Comparison of ENCODE assay signal across 8 cellular contexts in the genomic region with DNA sequence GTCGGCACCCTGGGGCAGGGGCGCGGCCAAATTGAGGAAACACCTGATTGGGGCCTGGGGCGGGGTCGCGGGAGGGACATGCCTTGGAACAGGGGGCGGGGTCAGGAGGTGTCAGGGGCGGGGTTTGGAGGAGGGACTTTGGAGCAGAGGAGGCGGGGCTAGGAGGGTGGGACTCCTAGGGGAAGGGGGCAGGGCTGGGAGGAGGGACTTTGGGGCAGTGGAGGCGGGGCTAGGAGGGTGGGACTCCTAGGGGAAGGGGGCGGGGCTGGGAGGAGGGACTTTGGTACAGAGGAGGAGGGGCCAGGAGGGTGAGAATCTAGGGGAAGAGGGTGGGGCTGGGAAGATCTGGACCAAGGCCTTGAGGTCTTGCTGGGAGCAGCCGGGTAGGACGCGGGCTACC. TPM values are rescaled to one million over a fixed set of nuclear protein-coding genes. Genes with fewer than 3 reads are reported as not detected.
A peak's percentile ranks its signal among the peaks of the same experiment; 100 is the strongest.
DNase-seq lines count a peak whose midpoint lies in the region; ATAC-seq and TF ChIP-seq lines count a peak whose summit lies in the region.

No MANE protein-coding gene starts in this region.

- H3K4me2 ChIP-seq in mesenchymal stem cell (ENCODE audit: low read length, poor library complexity, severe bottlenecking) (no peak overlapping the region), smooth muscle cell (no peak overlapping the region)

- TF ChIP-seq CTCF in coronary artery (IDR thresholded peaks at IDR 0.05) (no peak), vagina (IDR thresholded peaks at IDR 0.05) (no peak), smooth muscle cell (IDR thresholded peaks at IDR 0.05; ENCODE audit: borderline replicate concordance, insufficient read depth, poor library complexity, severe bottlenecking) (no peak)

- no peak overlapping the region for H2BK15ac ChIP-seq in mesenchymal stem cell (ENCODE audit: low read depth, poor library complexity, severe bottlenecking)

- no peak overlapping the region for H4K91ac ChIP-seq in mesenchymal stem cell (ENCODE audit: low read length)

- 83% methylated on average over 13 of the region's 14 CpGs for WGBS in mesenchymal stem cell
- WGBS in smooth muscle cell (ENCODE audit: low lambda C conversion rate) = 40% methylated on average over 9 of the region's 14 CpGs

- no peaks in the 10 kb centered on the region for H4K20me1 ChIP-seq in smooth muscle cell (ENCODE audit: low read depth)

- H3K23ac ChIP-seq in mesenchymal stem cell (ENCODE audit: low read length in 2 of 2) = no peak overlapping the region

- H3K79me1 ChIP-seq in mesenchymal stem cell (replicated peaks; ENCODE audit: low read length, poor library complexity, severe bottlenecking) = no peaks in the 10 kb centered on the region

- H3K27ac ChIP-seq in coronary artery (no peak overlapping the region), mesenchymal stem cell (ENCODE audit: low read length, poor library complexity, severe bottlenecking) (no peak overlapping the region), vagina (no peak overlapping the region), smooth muscle cell (ENCODE audit: low read depth) (no peak overlapping the region)

- H2AFZ ChIP-seq in mesenchymal stem cell (ENCODE audit: low read depth, low read length) (no peak overlapping the region), smooth muscle cell (ENCODE audit: low read depth) (no peak overlapping the region)

- H3K27ac Mint-ChIP-seq in stimulated activated naive B cell treated with anti-CD40 and anti-IgM and Interleukin-4, amounts not matched to agents 10 μg/mL and 1 μg/mL and 100 μg/mL, for 72 hours = peak overlapping the region; percentile 20

- H3K18ac ChIP-seq in mesenchymal stem cell (ENCODE audit: low read depth in 1 of 2, low read length in 2 of 2) = no peak overlapping the region

- H3K36me3 Mint-ChIP-seq in stimulated activated naive B cell treated with anti-CD40 and anti-IgM and Interleukin-4, amounts not matched to agents 10 μg/mL and 1 μg/mL and 100 μg/mL, for 72 hours = peaks cover 0 to 2% of the 10 kb centered on the region in 2 donors

- no peaks in the 10 kb centered on the region for H3K9me3 ChIP-seq in mesenchymal stem cell (ENCODE audit: control insufficient read depth, low read length)
- no peaks in the 10 kb centered on the region for H3K9me3 ChIP-seq in vagina
- H3K9me3 ChIP-seq in smooth muscle cell (replicated peaks; ENCODE audit: low read depth) = no peaks in the 10 kb centered on the region

- no peaks in the 10 kb centered on the region for H3F3A ChIP-seq in smooth muscle cell (ENCODE audit: low read depth)

- H3K79me2 ChIP-seq in smooth muscle cell (ENCODE audit: low read depth) = no peaks in the 10 kb centered on the region

- H2BK5ac ChIP-seq in mesenchymal stem cell (ENCODE audit: low read depth, low read length, poor library complexity, severe bottlenecking) = no peak overlapping the region

- no peak for TF ChIP-seq POLR2A in vagina (IDR thresholded peaks at IDR 0.05)

- peak; percentile 40 to 60 for ATAC-seq in stimulated activated naive B cell treated with anti-CD40 and anti-IgM and Interleukin-4, amounts not matched to agents 10 μg/mL and 1 μg/mL and 100 μg/mL, for 72 hours (replicated peaks)

- H2AK5ac ChIP-seq in mesenchymal stem cell (ENCODE audit: low read length, severe bottlenecking) = no peak overlapping the region

- peaks cover 18 to 35% of the 10 kb centered on the region in 2 donors for H3K4me1 Mint-ChIP-seq in stimulated activated naive B cell treated with anti-CD40 and anti-IgM and Interleukin-4, amounts not matched to agents 10 μg/mL and 1 μg/mL and 100 μg/mL, for 72 hours

- H3K4me3 ChIP-seq in coronary artery (peak overlapping the region; percentile 47), mesenchymal stem cell (ENCODE audit: insufficient read depth in 1 of 2, low read depth in 1 of 2, low read length in 2 of 2) (no peak overlapping the region), vagina (peak overlapping the region in 1 of 2 donors; percentile 10), smooth muscle cell (no peak overlapping the region)

- H3K4me1 ChIP-seq in mesenchymal stem cell (ENCODE audit: control insufficient read depth, insufficient read depth, low read depth, low read length) = peaks cover 11% of the 10 kb centered on the region
- H3K4me1 ChIP-seq in vagina = peaks cover 13% of the 10 kb centered on the region
- peaks cover 8% of the 10 kb centered on the region for H3K4me1 ChIP-seq in smooth muscle cell (ENCODE audit: low read depth)

- DNase-seq in CD1c-positive myeloid dendritic cell (ENCODE audit: extremely low spot score) = peak; percentile 83
- peak; percentile 45 for DNase-seq in Kasumi-1 (lab: John Stamatoyannopoulos, UW)
- DNase-seq in activated CD4-positive, alpha-beta T cell treated with anti-CD3 and anti-CD28 coated beads for 1 hour = peak; percentile 45
- DNase-seq in coronary artery (ENCODE audit: low spot score) = no peak
- DNase-seq in mesenchymal stem cell = peak; percentile 54
- no peak for DNase-seq in stimulated activated naive B cell treated with anti-CD40 and anti-IgM and Interleukin-4, amounts not matched to agents 10 μg/mL and 1 μg/mL and 100 μg/mL, for 72 hours
- DNase-seq in vagina (ENCODE audit: extremely low spot score in 2 of 2) = no peak
- DNase-seq in smooth muscle cell (lab: John Stamatoyannopoulos, UW; ENCODE audit: unreplicated experiment) = no peak

- no peak overlapping the region for H4K8ac ChIP-seq in mesenchymal stem cell (ENCODE audit: low read length)

- no peaks in the 10 kb centered on the region for H3K27me3 ChIP-seq in mesenchymal stem cell (ENCODE audit: control insufficient read depth in 1 of 2, insufficient read depth in 1 of 2, low read length in 2 of 2)
- no peaks in the 10 kb centered on the region for H3K27me3 ChIP-seq in vagina
- H3K27me3 ChIP-seq in smooth muscle cell (ENCODE audit: low read depth) = no peaks in the 10 kb centered on the region

- peaks cover 0 to 1% of the 10 kb centered on the region in 2 donors for H3K9me3 Mint-ChIP-seq in stimulated activated naive B cell treated with anti-CD40 and anti-IgM and Interleukin-4, amounts not matched to agents 10 μg/mL and 1 μg/mL and 100 μg/mL, for 72 hours

- H3K4me3 Mint-ChIP-seq in stimulated activated naive B cell treated with anti-CD40 and anti-IgM and Interleukin-4, amounts not matched to agents 10 μg/mL and 1 μg/mL and 100 μg/mL, for 72 hours = peak overlapping the region in 1 of 2 donors; percentile 28

- no peak overlapping the region for H2BK12ac ChIP-seq in mesenchymal stem cell (ENCODE audit: low read length in 2 of 2)

- intact Hi-C loops in vagina (cut with DNase I) = no loop called here

- H3K14ac ChIP-seq in mesenchymal stem cell (ENCODE audit: low read length in 2 of 2) = no peak overlapping the region

- H3K27me3 Mint-ChIP-seq in stimulated activated naive B cell treated with anti-CD40 and anti-IgM and Interleukin-4, amounts not matched to agents 10 μg/mL and 1 μg/mL and 100 μg/mL, for 72 hours = peaks cover 54 to 70% of the 10 kb centered on the region in 2 donors

- peaks cover 0 to 5% of the 10 kb centered on the region in 2 experiments for H3K36me3 ChIP-seq in mesenchymal stem cell (ENCODE audit: control insufficient read depth in 1 of 2, insufficient read depth in 2 of 2, low read depth in 1 of 2, low read length in 2 of 2)
- H3K36me3 ChIP-seq in vagina = no peaks in the 10 kb centered on the region
- H3K36me3 ChIP-seq in smooth muscle cell (ENCODE audit: low read depth) = peaks cover 3% of the 10 kb centered on the region

- H3K4ac ChIP-seq in mesenchymal stem cell (ENCODE audit: low read depth in 1 of 2, low read length in 2 of 2) = no peak overlapping the region

- no peak overlapping the region for H2BK120ac ChIP-seq in mesenchymal stem cell (ENCODE audit: low read depth, low read length)

- H3K9ac ChIP-seq in mesenchymal stem cell (ENCODE audit: low read length) (no peak overlapping the region), smooth muscle cell (ENCODE audit: low read depth) (no peak overlapping the region)

RNA-seq across cellular contexts. Expression of gene GRIN2D, which starts 21.9 kb away (rescaled TPM):
- 3.2 TPM for polyA plus RNA-seq in mesenchymal stem cell (2013, experiment 1 of 2)
- polyA plus RNA-seq in mesenchymal stem cell (2013, experiment 2 of 2) = 2.7 TPM
- total RNA-seq in vagina = not detected
- total RNA-seq in smooth muscle cell = 3.5 and 4.0 TPM in 2 replicates
- 10.7 and 12.7 TPM in 2 replicates for polyA plus RNA-seq in smooth muscle cell

RNA-seq across cellular contexts. Expression of gene KDELR1, which starts 24.0 kb away (rescaled TPM):
- 602 TPM for polyA plus RNA-seq in mesenchymal stem cell (2013, experiment 1 of 2)
- polyA plus RNA-seq in mesenchymal stem cell (2013, experiment 2 of 2) = 596 TPM
- total RNA-seq in vagina (90.8 TPM), smooth muscle cell (203 and 239 TPM in 2 replicates)
- polyA plus RNA-seq in smooth muscle cell = 296 and 315 TPM in 2 replicates

RNA-seq across cellular contexts. Expression of gene GRWD1, which starts 30.4 kb away (rescaled TPM):
- 10.0 TPM for polyA plus RNA-seq in mesenchymal stem cell (2013, experiment 1 of 2)
- polyA plus RNA-seq in mesenchymal stem cell (2013, experiment 2 of 2) = 9.0 TPM
- total RNA-seq in vagina = 20.4 TPM
- 11.7 and 22.1 TPM in 2 replicates for total RNA-seq in smooth muscle cell
- 23.6 and 25.7 TPM in 2 replicates for polyA plus RNA-seq in smooth muscle cell

RNA-seq across cellular contexts. Expression of gene KCNJ14, which starts 40.0 kb away (rescaled TPM):
- polyA plus RNA-seq in mesenchymal stem cell (2013, experiment 1 of 2) = 0.25 TPM
- 0.21 TPM for polyA plus RNA-seq in mesenchymal stem cell (2013, experiment 2 of 2)
- total RNA-seq in vagina = 3.7 TPM
- total RNA-seq in smooth muscle cell = 1.2 and 1.8 TPM in 2 replicates
- polyA plus RNA-seq in smooth muscle cell = 1.7 and 2.0 TPM in 2 replicates

RNA-seq across cellular contexts. Expression of gene SYNGR4, which starts 51.2 kb away (rescaled TPM):
- polyA plus RNA-seq in mesenchymal stem cell (2013, experiment 1 of 2) = not detected
- polyA plus RNA-seq in mesenchymal stem cell (2013, experiment 2 of 2) = not detected
- total RNA-seq in vagina (not detected), smooth muscle cell (not detected in 2 replicates)
- polyA plus RNA-seq in smooth muscle cell = 0.98 TPM in 1 of 2 replicates, not detected in the other

Comparison
In these comparisons a context has a peak if more than half of its experiments do, and no peak if none do; other contexts are left out.
1. DNase-seq: peak in CD1c-positive myeloid dendritic cell (single experiment), Kasumi-1 (2 of 2), activated CD4-positive, alpha-beta T cell treated with anti-CD3 and anti-CD28 coated beads for 1 hour (single experiment) and mesenchymal stem cell (single experiment); none in coronary artery (single experiment), stimulated activated naive B cell treated with anti-CD40 and anti-IgM and Interleukin-4, amounts not matched to agents 10 μg/mL and 1 μg/mL and 100 μg/mL, for 72 hours (single experiment), vagina (0 of 2) and smooth muscle cell (single experiment).